1 cellular context compared by ENCODE assay signal in genomic region chr5:147831465-147831864, GRCh38.
TF ChIP-seq lines count a peak whose summit lies in the region.

A gene with protein sequence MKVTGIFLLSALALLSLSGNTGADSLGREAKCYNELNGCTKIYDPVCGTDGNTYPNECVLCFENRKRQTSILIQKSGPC (minus strand): TSS chr5:147831671. CDS start chr5:147831577, 94 bp downstream.

TF ChIP-seq in liver, 16 proteins besides CTCF, POLR2A, EP300 and RAD21:
- TF ChIP-seq EGR1 (IDR thresholded peaks at IDR 0.05; ENCODE audit: low read depth in 2 of 2) (no peak), FOXA1 (IDR thresholded peaks at IDR 0.05) (no peak), FOXA2 (IDR thresholded peaks at IDR 0.05) (no peak), NR2F2 (IDR thresholded peaks at IDR 0.05) (no peak), ZBTB33 (IDR thresholded peaks at IDR 0.05) (no peak), TAF1 (conservative IDR thresholded peaks at IDR 0.05) (no peak), GABPA (IDR thresholded peaks at IDR 0.05 in 1 of 2, conservative IDR thresholded peaks at IDR 0.05 in 1 of 2) (no peak), JUND (IDR thresholded peaks at IDR 0.05) (no peak), YY1 (IDR thresholded peaks at IDR 0.05) (no peak), HNF4A (conservative IDR thresholded peaks at IDR 0.05) (no peak), HNF4G (IDR thresholded peaks at IDR 0.05) (no peak), RXRA (IDR thresholded peaks at IDR 0.05) (no peak), SP1 (IDR thresholded peaks at IDR 0.05) (no peak)
- TF ChIP-seq, protein P1, sequence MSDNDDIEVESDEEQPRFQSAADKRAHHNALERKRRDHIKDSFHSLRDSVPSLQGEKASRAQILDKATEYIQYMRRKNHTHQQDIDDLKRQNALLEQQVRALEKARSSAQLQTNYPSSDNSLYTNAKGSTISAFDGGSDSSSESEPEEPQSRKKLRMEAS (IDR thresholded peaks at IDR 0.05), result no peak
- TF ChIP-seq, protein P2, sequence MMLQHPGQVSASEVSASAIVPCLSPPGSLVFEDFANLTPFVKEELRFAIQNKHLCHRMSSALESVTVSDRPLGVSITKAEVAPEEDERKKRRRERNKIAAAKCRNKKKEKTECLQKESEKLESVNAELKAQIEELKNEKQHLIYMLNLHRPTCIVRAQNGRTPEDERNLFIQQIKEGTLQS (IDR thresholded peaks at IDR 0.05), result no peak
- TF ChIP-seq, protein P3, sequence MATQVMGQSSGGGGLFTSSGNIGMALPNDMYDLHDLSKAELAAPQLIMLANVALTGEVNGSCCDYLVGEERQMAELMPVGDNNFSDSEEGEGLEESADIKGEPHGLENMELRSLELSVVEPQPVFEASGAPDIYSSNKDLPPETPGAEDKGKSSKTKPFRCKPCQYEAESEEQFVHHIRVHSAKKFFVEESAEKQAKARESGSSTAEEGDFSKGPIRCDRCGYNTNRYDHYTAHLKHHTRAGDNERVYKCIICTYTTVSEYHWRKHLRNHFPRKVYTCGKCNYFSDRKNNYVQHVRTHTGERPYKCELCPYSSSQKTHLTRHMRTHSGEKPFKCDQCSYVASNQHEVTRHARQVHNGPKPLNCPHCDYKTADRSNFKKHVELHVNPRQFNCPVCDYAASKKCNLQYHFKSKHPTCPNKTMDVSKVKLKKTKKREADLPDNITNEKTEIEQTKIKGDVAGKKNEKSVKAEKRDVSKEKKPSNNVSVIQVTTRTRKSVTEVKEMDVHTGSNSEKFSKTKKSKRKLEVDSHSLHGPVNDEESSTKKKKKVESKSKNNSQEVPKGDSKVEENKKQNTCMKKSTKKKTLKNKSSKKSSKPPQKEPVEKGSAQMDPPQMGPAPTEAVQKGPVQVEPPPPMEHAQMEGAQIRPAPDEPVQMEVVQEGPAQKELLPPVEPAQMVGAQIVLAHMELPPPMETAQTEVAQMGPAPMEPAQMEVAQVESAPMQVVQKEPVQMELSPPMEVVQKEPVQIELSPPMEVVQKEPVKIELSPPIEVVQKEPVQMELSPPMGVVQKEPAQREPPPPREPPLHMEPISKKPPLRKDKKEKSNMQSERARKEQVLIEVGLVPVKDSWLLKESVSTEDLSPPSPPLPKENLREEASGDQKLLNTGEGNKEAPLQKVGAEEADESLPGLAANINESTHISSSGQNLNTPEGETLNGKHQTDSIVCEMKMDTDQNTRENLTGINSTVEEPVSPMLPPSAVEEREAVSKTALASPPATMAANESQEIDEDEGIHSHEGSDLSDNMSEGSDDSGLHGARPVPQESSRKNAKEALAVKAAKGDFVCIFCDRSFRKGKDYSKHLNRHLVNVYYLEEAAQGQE (IDR thresholded peaks at IDR 0.05), result no peak
